28 cellular contexts compared by ENCODE assay signal in the genomic region with DNA sequence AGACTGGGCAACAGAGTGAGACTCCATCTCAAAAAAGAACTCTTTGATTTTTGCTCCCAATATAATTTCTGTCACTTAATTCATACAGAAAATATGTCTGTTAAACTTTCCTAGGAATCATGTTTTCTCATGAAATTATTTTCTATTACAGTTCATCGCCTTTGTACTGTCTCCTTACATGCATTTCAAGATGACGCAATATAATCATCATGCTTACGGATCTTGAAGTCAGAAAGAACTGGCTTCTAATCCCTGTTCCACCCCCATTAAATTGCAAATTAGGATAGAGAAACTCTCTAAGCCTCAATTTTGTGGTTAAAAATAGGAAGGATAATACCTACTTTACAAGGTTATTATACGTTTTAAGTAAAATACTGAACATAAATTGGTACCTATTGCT.
"Had no signal": no experiment of that assay in that cellular context is flagged by ENCODE, and none has a peak within 500 bp of the region (broad histone marks: within the 10 kb centered on the region; RNA-seq: fewer than 3 reads in every experiment).

No MANE protein-coding gene starts in this region.

- H2AFZ ChIP-seq: neural progenitor cell, parathyroid adenoma had no signal

- ATAC-seq: natural killer cell; psoas muscle; right cardiac atrium; sciatic nerve; stimulated activated memory B cell treated with anti-CD40 and anti-IgM and Interleukin-4, amounts not matched to agents 10 μg/mL and 1 μg/mL and 100 μg/mL, for 72 hours; stimulated activated naive CD8-positive, alpha-beta T cell treated with anti-CD3 and anti-CD28 coated beads, Interleukin-15, amount 100 ng/mL, for 72 hours; stimulated activated naive CD8-positive, alpha-beta T cell treated with anti-CD3 and anti-CD28 coated beads, Interleukin-15, Interleukin-2, amounts not matched to agents 100 U/mL and 50 U/mL, for 24 hours; upper lobe of right lung had no signal

- H3K4me1 ChIP-seq: neural progenitor cell, parathyroid adenoma, psoas muscle, spleen, suprapubic skin, testis, transverse colon, upper lobe of right lung, uterus had no signal

- H3K4me3 ChIP-seq: neural progenitor cell, ovary, psoas muscle, skin epidermis, smooth muscle cell, spleen, suprapubic skin, testis, tibial artery, transverse colon, upper lobe of right lung, uterus had no signal

- DNase-seq: natural killer cell; occipital lobe; ovary; posterior cingulate gyrus; psoas muscle; right cardiac atrium; spleen; stimulated activated CD4-positive, alpha-beta T cell treated with anti-CD3 and anti-CD28 coated beads, Interleukin-12 subunit alpha, Interleukin-12 subunit beta, amount 100 ng/mL, for 4 hours; stimulated activated CD4-positive, alpha-beta T cell treated with anti-CD3 and anti-CD28 coated beads, Interleukin-1b, Interleukin-23, amount 100 ng/mL, for 48 hours; stimulated activated CD4-positive, alpha-beta T cell treated with anti-CD3 and anti-CD28 coated beads, Interleukin-4, amount 100 ng/mL, for 1 hour; stimulated activated CD4-positive, alpha-beta T cell treated with anti-CD3 and anti-CD28 coated beads, Interleukin-4, amount 100 ng/mL, for 4 hours; stimulated activated CD8-positive, alpha-beta memory T cell treated with anti-CD3 and anti-CD28 coated beads, Interleukin-4, amount 100 ng/mL, for 48 hours; stimulated activated naive CD4-positive, alpha-beta T cell; stimulated activated naive CD8-positive, alpha-beta T cell treated with anti-CD3 and anti-CD28 coated beads, Interleukin-15, amount 100 ng/mL, for 72 hours; stimulated activated naive CD8-positive, alpha-beta T cell treated with anti-CD3 and anti-CD28 coated beads, Interleukin-15, Interleukin-2, amounts not matched to agents 100 U/mL and 50 U/mL, for 24 hours; substantia nigra; testis; tibial artery; transverse colon; upper lobe of right lung; uterus had no signal

- H3K36me3 ChIP-seq: neural progenitor cell, ovary, spleen, suprapubic skin, tibial artery, transverse colon, upper lobe of right lung, uterus had no signal

- H3K9ac ChIP-seq: neural progenitor cell, parathyroid adenoma had no signal

- H3K9me3 ChIP-seq: ovary, psoas muscle, spleen, suprapubic skin, testis, tibial artery, transverse colon, upper lobe of right lung, uterus had no signal

- H3K27ac ChIP-seq: neural progenitor cell, ovary, parathyroid adenoma, psoas muscle, skin epidermis, spleen, suprapubic skin, testis, tibial artery, transverse colon, upper lobe of right lung, uterus had no signal

- H3K79me2 ChIP-seq: parathyroid adenoma had no signal

- H3K4me2 ChIP-seq: neural progenitor cell, smooth muscle cell had no signal

- H3K27me3 ChIP-seq: neural progenitor cell, ovary, spleen, suprapubic skin, testis, tibial artery, transverse colon, upper lobe of right lung, uterus had no signal
